Comparison of ENCODE assay signal across 1 cellular context in genomic region chr6:42118162-42119001, GRCh38.
TF ChIP-seq lines count a peak whose summit lies in the region.

No MANE protein-coding gene starts in this region.

TF ChIP-seq in HepG2, 621 proteins besides CTCF, POLR2A, EP300 and RAD21 (continued from another document and continues in another):
- TF ChIP-seq ZNF574 (CRISPR knock-in tag; IDR thresholded peaks at IDR 0.05), result peak; percentile 66
- TF ChIP-seq MED1 (CRISPR knock-in tag; IDR thresholded peaks at IDR 0.05), result peak; percentile 59; the same call in 1 of the 2 replicates
- 0 out of 2 replicates have a peak, but pooled peaks have one; percentile 48 for TF ChIP-seq ZNF552 (CRISPR knock-in tag; IDR thresholded peaks at IDR 0.05; ENCODE audit: borderline replicate concordance)
- TF ChIP-seq MTA3 (CRISPR knock-in tag; IDR thresholded peaks at IDR 0.05), result no peak
- 0 out of 2 replicates have a peak, but pooled peaks have one; percentile 37 for TF ChIP-seq AHR (CRISPR knock-in tag; IDR thresholded peaks at IDR 0.05)
- TF ChIP-seq ADNP (CRISPR knock-in tag; IDR thresholded peaks at IDR 0.05), result peak; percentile 49; the same call in 1 of the 2 replicates
- TF ChIP-seq KLF6 (CRISPR knock-in tag; IDR thresholded peaks at IDR 0.05), result no peak
- TF ChIP-seq HNRNPLL (IDR thresholded peaks at IDR 0.05; ENCODE audit: low read depth, low read length, poor library complexity, severe bottlenecking), result peak; percentile 44
- peak; percentile 61; the same call in 1 of the 2 replicates for TF ChIP-seq GATAD2A (CRISPR knock-in tag; IDR thresholded peaks at IDR 0.05)
- no peak for TF ChIP-seq BRCA1 (CRISPR knock-in tag; IDR thresholded peaks at IDR 0.05)
- TF ChIP-seq, protein P1, sequence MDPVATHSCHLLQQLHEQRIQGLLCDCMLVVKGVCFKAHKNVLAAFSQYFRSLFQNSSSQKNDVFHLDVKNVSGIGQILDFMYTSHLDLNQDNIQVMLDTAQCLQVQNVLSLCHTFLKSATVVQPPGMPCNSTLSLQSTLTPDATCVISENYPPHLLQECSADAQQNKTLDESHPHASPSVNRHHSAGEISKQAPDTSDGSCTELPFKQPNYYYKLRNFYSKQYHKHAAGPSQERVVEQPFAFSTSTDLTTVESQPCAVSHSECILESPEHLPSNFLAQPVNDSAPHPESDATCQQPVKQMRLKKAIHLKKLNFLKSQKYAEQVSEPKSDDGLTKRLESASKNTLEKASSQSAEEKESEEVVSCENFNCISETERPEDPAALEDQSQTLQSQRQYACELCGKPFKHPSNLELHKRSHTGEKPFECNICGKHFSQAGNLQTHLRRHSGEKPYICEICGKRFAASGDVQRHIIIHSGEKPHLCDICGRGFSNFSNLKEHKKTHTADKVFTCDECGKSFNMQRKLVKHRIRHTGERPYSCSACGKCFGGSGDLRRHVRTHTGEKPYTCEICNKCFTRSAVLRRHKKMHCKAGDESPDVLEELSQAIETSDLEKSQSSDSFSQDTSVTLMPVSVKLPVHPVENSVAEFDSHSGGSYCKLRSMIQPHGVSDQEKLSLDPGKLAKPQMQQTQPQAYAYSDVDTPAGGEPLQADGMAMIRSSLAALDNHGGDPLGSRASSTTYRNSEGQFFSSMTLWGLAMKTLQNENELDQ (CRISPR knock-in tag; IDR thresholded peaks at IDR 0.05; ENCODE audit: borderline replicate concordance), result no peak
- TF ChIP-seq, protein P2, sequence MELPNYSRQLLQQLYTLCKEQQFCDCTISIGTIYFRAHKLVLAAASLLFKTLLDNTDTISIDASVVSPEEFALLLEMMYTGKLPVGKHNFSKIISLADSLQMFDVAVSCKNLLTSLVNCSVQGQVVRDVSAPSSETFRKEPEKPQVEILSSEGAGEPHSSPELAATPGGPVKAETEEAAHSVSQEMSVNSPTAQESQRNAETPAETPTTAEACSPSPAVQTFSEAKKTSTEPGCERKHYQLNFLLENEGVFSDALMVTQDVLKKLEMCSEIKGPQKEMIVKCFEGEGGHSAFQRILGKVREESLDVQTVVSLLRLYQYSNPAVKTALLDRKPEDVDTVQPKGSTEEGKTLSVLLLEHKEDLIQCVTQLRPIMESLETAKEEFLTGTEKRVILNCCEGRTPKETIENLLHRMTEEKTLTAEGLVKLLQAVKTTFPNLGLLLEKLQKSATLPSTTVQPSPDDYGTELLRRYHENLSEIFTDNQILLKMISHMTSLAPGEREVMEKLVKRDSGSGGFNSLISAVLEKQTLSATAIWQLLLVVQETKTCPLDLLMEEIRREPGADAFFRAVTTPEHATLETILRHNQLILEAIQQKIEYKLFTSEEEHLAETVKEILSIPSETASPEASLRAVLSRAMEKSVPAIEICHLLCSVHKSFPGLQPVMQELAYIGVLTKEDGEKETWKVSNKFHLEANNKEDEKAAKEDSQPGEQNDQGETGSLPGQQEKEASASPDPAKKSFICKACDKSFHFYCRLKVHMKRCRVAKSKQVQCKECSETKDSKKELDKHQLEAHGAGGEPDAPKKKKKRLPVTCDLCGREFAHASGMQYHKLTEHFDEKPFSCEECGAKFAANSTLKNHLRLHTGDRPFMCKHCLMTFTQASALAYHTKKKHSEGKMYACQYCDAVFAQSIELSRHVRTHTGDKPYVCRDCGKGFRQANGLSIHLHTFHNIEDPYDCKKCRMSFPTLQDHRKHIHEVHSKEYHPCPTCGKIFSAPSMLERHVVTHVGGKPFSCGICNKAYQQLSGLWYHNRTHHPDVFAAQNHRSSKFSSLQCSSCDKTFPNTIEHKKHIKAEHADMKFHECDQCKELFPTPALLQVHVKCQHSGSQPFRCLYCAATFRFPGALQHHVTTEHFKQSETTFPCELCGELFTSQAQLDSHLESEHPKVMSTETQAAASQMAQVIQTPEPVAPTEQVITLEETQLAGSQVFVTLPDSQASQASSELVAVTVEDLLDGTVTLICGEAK (IDR thresholded peaks at IDR 0.05), result no peak
- TF ChIP-seq, protein P2 (CRISPR knock-in tag; IDR thresholded peaks at IDR 0.05), result peak; percentile 8; the same call in 1 of the 2 replicates
- no peak for TF ChIP-seq ISL2 (CRISPR knock-in tag; IDR thresholded peaks at IDR 0.05)
- peak; percentile 71; the same call in 1 of the 2 replicates for TF ChIP-seq ZMAT3 (CRISPR knock-in tag; conservative IDR thresholded peaks at IDR 0.05)
- no peak for TF ChIP-seq ZNF781 (CRISPR knock-in tag; IDR thresholded peaks at IDR 0.05; ENCODE audit: borderline replicate concordance, not compliant biosample characterization)
- TF ChIP-seq MTA1 (CRISPR knock-in tag; IDR thresholded peaks at IDR 0.05; ENCODE audit: borderline replicate concordance), result peak; percentile 84; the same call in 1 of the 2 replicates
- TF ChIP-seq HHEX (CRISPR knock-in tag; IDR thresholded peaks at IDR 0.05), result no peak
- TF ChIP-seq ESRRA (CRISPR knock-in tag; IDR thresholded peaks at IDR 0.05; ENCODE audit: low read depth), result peak; percentile 76
- no peak; the same call in 1 of the 2 replicates for TF ChIP-seq DRAP1 (CRISPR knock-in tag; IDR thresholded peaks at IDR 0.05)
- TF ChIP-seq MED8 (CRISPR knock-in tag; IDR thresholded peaks at IDR 0.05; ENCODE audit: insufficient replicate concordance), result no peak
- TF ChIP-seq ELF1 (CRISPR knock-in tag; IDR thresholded peaks at IDR 0.05), result peak; percentile 72
- TF ChIP-seq, protein P3, sequence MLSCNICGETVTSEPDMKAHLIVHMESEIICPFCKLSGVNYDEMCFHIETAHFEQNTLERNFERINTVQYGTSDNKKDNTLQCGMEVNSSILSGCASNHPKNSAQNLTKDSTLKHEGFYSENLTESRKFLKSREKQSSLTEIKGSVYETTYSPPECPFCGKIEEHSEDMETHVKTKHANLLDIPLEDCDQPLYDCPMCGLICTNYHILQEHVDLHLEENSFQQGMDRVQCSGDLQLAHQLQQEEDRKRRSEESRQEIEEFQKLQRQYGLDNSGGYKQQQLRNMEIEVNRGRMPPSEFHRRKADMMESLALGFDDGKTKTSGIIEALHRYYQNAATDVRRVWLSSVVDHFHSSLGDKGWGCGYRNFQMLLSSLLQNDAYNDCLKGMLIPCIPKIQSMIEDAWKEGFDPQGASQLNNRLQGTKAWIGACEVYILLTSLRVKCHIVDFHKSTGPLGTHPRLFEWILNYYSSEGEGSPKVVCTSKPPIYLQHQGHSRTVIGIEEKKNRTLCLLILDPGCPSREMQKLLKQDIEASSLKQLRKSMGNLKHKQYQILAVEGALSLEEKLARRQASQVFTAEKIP (CRISPR knock-in tag; IDR thresholded peaks at IDR 0.05; ENCODE audit: borderline replicate concordance), result no peak
- TF ChIP-seq ELF3 (CRISPR knock-in tag; IDR thresholded peaks at IDR 0.05), result peak; percentile 94
- no peak for TF ChIP-seq PAF1 (CRISPR knock-in tag; IDR thresholded peaks at IDR 0.05)
- no peak for TF ChIP-seq ZNF678 (CRISPR knock-in tag; IDR thresholded peaks at IDR 0.05)
- TF ChIP-seq SOX6 (IDR thresholded peaks at IDR 0.05), result no peak
- TF ChIP-seq SOX6 (CRISPR knock-in tag; IDR thresholded peaks at IDR 0.05), result peak; percentile 35
- no peak for TF ChIP-seq ZNF558 (CRISPR knock-in tag; IDR thresholded peaks at IDR 0.05; ENCODE audit: borderline replicate concordance)
- TF ChIP-seq MATR3 (CRISPR knock-in tag; IDR thresholded peaks at IDR 0.05), result no peak
- TF ChIP-seq KLF16 (CRISPR knock-in tag; IDR thresholded peaks at IDR 0.05), result no peak
- no peak for TF ChIP-seq ARNTL (CRISPR knock-in tag; IDR thresholded peaks at IDR 0.05)
- no peak for TF ChIP-seq ZBTB2 (CRISPR knock-in tag; IDR thresholded peaks at IDR 0.05; ENCODE audit: low read depth)
- TF ChIP-seq PLSCR1 (CRISPR knock-in tag; IDR thresholded peaks at IDR 0.05; ENCODE audit: borderline replicate concordance), result no peak
- no peak for TF ChIP-seq HOXA9 (CRISPR knock-in tag; IDR thresholded peaks at IDR 0.05; ENCODE audit: borderline replicate concordance)
- no peak for TF ChIP-seq ZNF207 (IDR thresholded peaks at IDR 0.05; ENCODE audit: borderline replicate concordance)
- TF ChIP-seq USF2 (IDR thresholded peaks at IDR 0.05; ENCODE audit: low read depth, low read length), result no peak
- TF ChIP-seq USF2 (CRISPR knock-in tag; IDR thresholded peaks at IDR 0.05; ENCODE audit: borderline replicate concordance), result no peak
- TF ChIP-seq HIVEP1 (CRISPR knock-in tag; IDR thresholded peaks at IDR 0.05), result 0 out of 2 replicates have a peak, but pooled peaks have one; percentile 45
- peak; percentile 88 for TF ChIP-seq IRF9 (CRISPR knock-in tag; IDR thresholded peaks at IDR 0.05; ENCODE audit: borderline replicate concordance)
